In the genomic region with DNA sequence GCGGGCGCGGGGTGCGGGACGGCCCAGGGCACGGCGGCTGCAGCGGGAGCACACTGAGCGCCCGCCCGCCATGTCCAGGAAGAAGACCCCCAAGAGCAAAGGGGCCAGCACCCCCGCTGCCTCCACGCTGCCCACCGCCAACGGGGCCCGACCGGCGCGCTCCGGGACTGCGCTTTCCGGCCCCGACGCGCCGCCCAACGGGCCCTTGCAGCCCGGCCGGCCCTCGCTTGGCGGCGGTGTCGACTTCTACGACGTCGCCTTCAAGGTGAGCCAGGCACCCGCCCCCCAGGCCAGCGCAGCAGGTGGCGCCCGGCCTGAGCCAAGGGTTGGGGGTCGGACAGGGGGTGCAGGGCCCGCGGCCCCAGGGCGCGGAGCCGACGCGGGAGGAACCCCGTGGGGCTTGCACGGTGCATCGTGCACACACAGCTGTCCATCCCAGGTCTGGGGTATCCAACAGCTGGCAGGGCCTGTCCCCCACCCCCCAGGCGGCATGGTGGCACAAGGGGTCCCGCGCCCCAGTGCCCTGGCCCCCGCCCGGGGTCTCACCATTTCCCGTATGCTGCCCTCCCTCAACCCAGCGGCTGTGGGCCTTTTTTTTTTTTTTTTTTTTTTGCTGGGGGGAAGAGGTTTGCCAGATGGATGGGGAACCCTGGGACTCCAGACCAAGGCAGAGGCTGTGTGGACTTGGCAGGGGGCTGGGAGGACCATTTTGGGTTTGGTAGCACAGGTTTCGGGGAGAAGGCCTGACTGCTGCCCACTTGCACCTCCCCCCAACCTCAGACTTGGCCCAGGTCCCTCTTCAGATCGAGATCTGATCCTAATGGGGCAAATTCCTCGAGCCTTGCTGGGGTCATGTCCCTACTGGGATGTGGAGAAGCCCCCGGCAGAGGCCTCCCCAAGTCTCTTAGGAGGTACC, we compare ENCODE assay signal across 8 cellular contexts. TPM values are rescaled to one million over a fixed set of nuclear protein-coding genes. Genes with fewer than 3 reads are reported as not detected.
DNase-seq lines count a peak whose midpoint lies in the region; ATAC-seq, FAIRE-seq and TF ChIP-seq lines count a peak whose summit lies in the region.

No MANE protein-coding gene starts in this region.

- peak overlapping the region; percentile 18; the same call in 1 of the 2 replicates for H3K9ac ChIP-seq in SK-N-SH

- POLR2A ChIA-PET in SK-N-SH (lab: Yijun Ruan, JAX) = interaction anchor here (0.7 to 1.4 kb wide), 2 partner anchors 24 to 133 kb away, joined by 4 to 5 read pairs; no protein-coding TSS in a partner anchor

- H3K4me1 ChIP-seq in heart left ventricle (peaks cover 9 to 67% (median 52%) of the 10 kb centered on the region in 12 donors), SK-N-SH (ENCODE audit: control insufficient read depth in 1 of 2, insufficient read depth in 2 of 2, low read depth in 1 of 2, low read length in 1 of 2) (peaks cover 41 to 70% of the 10 kb centered on the region in 2 experiments; a peak in 3 of 4 replicates)

- H3K27me3 ChIP-seq in heart left ventricle (no peaks in the 10 kb centered on the region), SK-N-SH (ENCODE audit: insufficient read depth) (no peaks in the 10 kb centered on the region)

- DNase-seq in heart left ventricle = peak in 1 of 5 donors; percentile 46
- DNase-seq in Right ventricle myocardium superior = no peak
- peak; percentile 61 for DNase-seq in SK-N-SH
- DNase-seq in epithelial cell of proximal tubule (ENCODE audit: low read depth) = no peak
- no peak for DNase-seq in retinal pigment epithelial cell (ENCODE audit: low read depth)
- no peak for DNase-seq in OCI-M2 (lab: John Stamatoyannopoulos, UW; ENCODE audit: unreplicated experiment)
- no peak for DNase-seq in GM19239 (ENCODE audit: insufficient read length, low spot score)
- DNase-seq in NOMO-1 treated with dmso at 0.1 percent for 144 hours (lab: John Stamatoyannopoulos, UW; ENCODE audit: unreplicated experiment) = no peak

- H3K36me3 ChIP-seq in heart left ventricle (peaks cover 0 to 18% (median 5%) of the 10 kb centered on the region in 9 donors), SK-N-SH (replicated peaks in 1 of 2; ENCODE audit: control insufficient read depth in 1 of 2, insufficient read depth in 2 of 2, low read length in 1 of 2) (peaks cover 17 to 26% of the 10 kb centered on the region in 2 experiments)

- H3K4me2 ChIP-seq in SK-N-SH = peak overlapping the region; percentile 96

- H4K20me1 ChIP-seq in SK-N-SH (ENCODE audit: insufficient read depth) = peaks cover 72% of the 10 kb centered on the region

- CTCF ChIA-PET in SK-N-SH (lab: Yijun Ruan, JAX) = interaction anchor here (1.3 to 6.9 kb wide), 4 partner anchors 9 to 126 kb away, joined by 3 to 55 read pairs (median 30); no protein-coding TSS in a partner anchor

- no peak for TF ChIP-seq POLR2A in heart left ventricle (IDR thresholded peaks at IDR 0.05)

- H2AFZ ChIP-seq in SK-N-SH (ENCODE audit: low read depth) = no peak overlapping the region

- peak overlapping the region in 3 of 12 donors; percentile 46 to 95 (median 50) for H3K27ac ChIP-seq in heart left ventricle
- H3K27ac ChIP-seq in SK-N-SH (ENCODE audit: low read depth in 2 of 2, low read length in 1 of 2) = peak overlapping the region; percentile 29 to 77; a peak in 3 of 4 replicates

- H3K9me2 ChIP-seq in SK-N-SH = no peaks in the 10 kb centered on the region

- H3K79me2 ChIP-seq in SK-N-SH (ENCODE audit: insufficient read depth) = peaks cover 47% of the 10 kb centered on the region

- no peaks in the 10 kb centered on the region for H3K9me3 ChIP-seq in heart left ventricle
- H3K9me3 ChIP-seq in SK-N-SH = no peaks in the 10 kb centered on the region

- H3F3A ChIP-seq in SK-N-SH (replicated peaks; ENCODE audit: insufficient read depth) = peaks cover 43% of the 10 kb centered on the region

- TF ChIP-seq RAD21 in SK-N-SH (IDR thresholded peaks at IDR 0.05; ENCODE audit: low read length) = no peak

- peak overlapping the region; percentile 16 to 64 (median 54) for H3K4me3 ChIP-seq in heart left ventricle
- peak overlapping the region; percentile 50 to 60 for H3K4me3 ChIP-seq in SK-N-SH (ENCODE audit: low read depth in 2 of 2, low read length in 1 of 2)
- H3K4me3 ChIP-seq in epithelial cell of proximal tubule (ENCODE audit: low read depth, low read length) = peak overlapping the region; percentile 52
- H3K4me3 ChIP-seq in retinal pigment epithelial cell (ENCODE audit: low read length) = peak overlapping the region; percentile 43

- no peak for FAIRE-seq in GM19239 (lab: Jason Lieb, UNC)

- no peak for ATAC-seq in heart left ventricle
- no peak for ATAC-seq in Right ventricle myocardium superior (ENCODE audit: poor library complexity)

- 5 to 10% (median 7%) methylated on average over 21 to 62 of the region's 62 CpGs for WGBS in heart left ventricle, 4 donors
- 15% methylated on average over 5 of the region's 62 CpGs for WGBS in SK-N-SH (ENCODE audit: low lambda C conversion rate)

- intact Hi-C loops in heart left ventricle (cut with DNase I) (no loop called here), Right ventricle myocardium superior (cut with DNase I) (no loop called here)

- TF ChIP-seq CTCF in heart left ventricle (IDR thresholded peaks at IDR 0.05) (peak in 1 of 12 donors; percentile 3), SK-N-SH (IDR thresholded peaks at IDR 0.05) (no peak), epithelial cell of proximal tubule (conservative IDR thresholded peaks at IDR 0.05; ENCODE audit: low read depth, low read length) (no peak), retinal pigment epithelial cell (conservative IDR thresholded peaks at IDR 0.05; ENCODE audit: low read depth, low read length) (no peak)

- TF ChIP-seq EP300 in SK-N-SH (IDR thresholded peaks at IDR 0.05; ENCODE audit: borderline replicate concordance in 1 of 2, low read depth in 1 of 2, low read length in 1 of 2) = no peak

TF ChIP-seq in SK-N-SH, 30 proteins besides CTCF, POLR2A, EP300 and RAD21 (continues in another document):
- TF ChIP-seq MXI1 (IDR thresholded peaks at IDR 0.05; ENCODE audit: low read depth, low read length) (peak; percentile 2; the same call in 1 of the 2 replicates), PBX3 (IDR thresholded peaks at IDR 0.05) (peak; percentile 18), NFIC (IDR thresholded peaks at IDR 0.05; ENCODE audit: borderline replicate concordance) (no peak), MAX (IDR thresholded peaks at IDR 0.05; ENCODE audit: low read depth) (0 out of 2 replicates have a peak, but pooled peaks have one; percentile 21), TAF1 (IDR thresholded peaks at IDR 0.05; ENCODE audit: borderline replicate concordance, low read depth, low read length) (no peak)

RNA-seq across cellular contexts. Expression of gene RAB26, which starts 0.5 kb away (rescaled TPM):
- 1 to 10 TPM in 4 of 9 donors, under 1 TPM in 5; 0.36 to 5.0 (median 0.75) TPM for total RNA-seq in heart left ventricle
- polyA plus RNA-seq in heart left ventricle = 1 to 10 TPM in 1 of 2 donors, under 1 TPM in 1; 0.28 to 3.3 TPM
- 0.43 TPM for total RNA-seq in Right ventricle myocardium superior
- 14.3 and 19.5 TPM in 2 replicates for polyA plus RNA-seq in SK-N-SH (2012; rRNA removed)
- 4.5 and 6.2 TPM in 2 replicates for polyA plus RNA-seq in SK-N-SH (2012; cell fraction: cytosol; rRNA removed)
- 102 and 121 TPM in 2 replicates for polyA plus RNA-seq in SK-N-SH (2012; cell fraction: nucleus; rRNA removed)
- 2.3 and 11.6 TPM in 2 replicates for total RNA-seq in epithelial cell of proximal tubule

RNA-seq across cellular contexts. Expression of gene TRAF7, which starts 6.6 kb away (rescaled TPM):
- total RNA-seq in heart left ventricle (10 to 100 TPM; 20.2 to 40.2 (median 27.0) TPM), Right ventricle myocardium superior (23.4 TPM), epithelial cell of proximal tubule (48.6 and 63.9 TPM in 2 replicates)
- polyA plus RNA-seq in heart left ventricle (10 to 100 TPM; 12.2 to 39.5 TPM), SK-N-SH (2012; rRNA removed) (69.9 and 73.0 TPM in 2 replicates)
- polyA plus RNA-seq in SK-N-SH (2012; cell fraction: cytosol; rRNA removed) = 32.5 and 56.2 TPM in 2 replicates
- polyA plus RNA-seq in SK-N-SH (2012; cell fraction: nucleus; rRNA removed) = 95.4 and 106 TPM in 2 replicates

RNA-seq across cellular contexts. Expression of gene PKD1, which starts 13.3 kb away (rescaled TPM):
- 100 to 1,000 TPM in 6 of 9 donors, 10 to 100 TPM in 3; 64.9 to 441 (median 110) TPM for total RNA-seq in heart left ventricle
- polyA plus RNA-seq in heart left ventricle = 100 to 1,000 TPM in 1 of 2 donors, 10 to 100 TPM in 1; 90.6 to 105 TPM
- total RNA-seq in Right ventricle myocardium superior = 82.8 TPM
- 39.8 and 47.4 TPM in 2 replicates for polyA plus RNA-seq in SK-N-SH (2012; rRNA removed)
- polyA plus RNA-seq in SK-N-SH (2012; cell fraction: cytosol; rRNA removed) = 10.3 and 21.4 TPM in 2 replicates
- 292 and 443 TPM in 2 replicates for polyA plus RNA-seq in SK-N-SH (2012; cell fraction: nucleus; rRNA removed)
- total RNA-seq in epithelial cell of proximal tubule = 50.6 and 80.2 TPM in 2 replicates

RNA-seq across cellular contexts. Expression of gene CASKIN1, which starts 47.4 kb away (rescaled TPM):
- 1 to 10 TPM in 8 of 9 donors, under 1 TPM in 1; 0.77 to 7.0 (median 2.1) TPM for total RNA-seq in heart left ventricle
- polyA plus RNA-seq in heart left ventricle = 1 to 10 TPM in 1 of 2 donors, under 1 TPM in 1; 0.37 to 4.0 TPM
- 5.3 TPM for total RNA-seq in Right ventricle myocardium superior
- polyA plus RNA-seq in SK-N-SH (2012; rRNA removed) = 1.4 and 1.7 TPM in 2 replicates
- polyA plus RNA-seq in SK-N-SH (2012; cell fraction: cytosol; rRNA removed) = 0.22 and 0.43 TPM in 2 replicates
- 8.7 and 11.6 TPM in 2 replicates for polyA plus RNA-seq in SK-N-SH (2012; cell fraction: nucleus; rRNA removed)
- 0.07 and 0.12 TPM in 2 replicates for total RNA-seq in epithelial cell of proximal tubule

RNA-seq across cellular contexts. Expression of gene MLST8, which starts 56.3 kb away (rescaled TPM):
- total RNA-seq in heart left ventricle = 10 to 100 TPM; 19.8 to 49.0 (median 22.8) TPM
- polyA plus RNA-seq in heart left ventricle = 10 to 100 TPM; 28.5 to 42.3 TPM
- total RNA-seq in Right ventricle myocardium superior = 23.2 TPM
- 70.3 and 85.4 TPM in 2 replicates for polyA plus RNA-seq in SK-N-SH (2012; rRNA removed)
- polyA plus RNA-seq in SK-N-SH (2012; cell fraction: cytosol; rRNA removed) = 37.7 and 67.4 TPM in 2 replicates
- polyA plus RNA-seq in SK-N-SH (2012; cell fraction: nucleus; rRNA removed) = 156 and 226 TPM in 2 replicates
- 98.2 and 134 TPM in 2 replicates for total RNA-seq in epithelial cell of proximal tubule
